Comparison of ENCODE assay signal across 1 cellular context in the genomic region with DNA sequence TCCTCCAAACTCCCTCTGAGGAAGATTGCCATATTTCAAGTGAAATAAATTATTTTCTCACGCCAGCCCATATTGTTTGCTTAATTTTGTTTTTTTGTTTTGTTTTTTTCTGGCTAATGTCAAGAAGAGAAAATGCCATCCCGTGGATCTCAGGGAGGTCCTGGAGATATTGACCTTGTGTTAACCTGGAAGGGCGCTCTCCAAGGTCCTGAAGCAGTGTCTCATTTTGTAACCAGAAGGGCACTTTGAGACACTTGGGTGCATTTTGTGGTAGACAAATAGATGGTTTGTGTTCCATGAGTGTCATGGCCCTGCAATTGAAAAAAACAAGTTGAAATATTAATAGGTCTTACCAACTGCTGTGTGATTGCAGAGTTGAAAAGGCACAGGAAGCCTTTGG.
TF ChIP-seq lines count a peak whose summit lies in the region.

No MANE protein-coding gene starts in this region.

TF ChIP-seq in HepG2, 621 proteins besides CTCF, POLR2A, EP300 and RAD21 (continued from another document and continues in another):
- TF ChIP-seq POGK (CRISPR knock-in tag; conservative IDR thresholded peaks at IDR 0.05) (no peak), MYC (CRISPR knock-in tag; IDR thresholded peaks at IDR 0.05; ENCODE audit: borderline replicate concordance) (no peak), SMAD3 (CRISPR knock-in tag; IDR thresholded peaks at IDR 0.05) (0 out of 2 replicates have a peak, but pooled peaks have one; percentile 30), THAP11 (CRISPR knock-in tag; IDR thresholded peaks at IDR 0.05) (0 out of 2 replicates have a peak, but pooled peaks have one; percentile 19), PRPF4 (IDR thresholded peaks at IDR 0.05; ENCODE audit: low read depth, low read length, poor library complexity, severe bottlenecking) (no peak), JDP2 (CRISPR knock-in tag; IDR thresholded peaks at IDR 0.05; ENCODE audit: borderline replicate concordance) (no peak; the same call in 1 of the 2 replicates), ZNF597 (CRISPR knock-in tag; IDR thresholded peaks at IDR 0.05) (no peak), IKZF4 (CRISPR knock-in tag; IDR thresholded peaks at IDR 0.05; ENCODE audit: borderline replicate concordance, low read depth, not compliant biosample characterization) (no peak), PHF5A (CRISPR knock-in tag; IDR thresholded peaks at IDR 0.05; ENCODE audit: low read depth, unreplicated experiment) (no peak), SKI (IDR thresholded peaks at IDR 0.05; ENCODE audit: partially characterized antibody) (no peak), ZNF331 (CRISPR knock-in tag; IDR thresholded peaks at IDR 0.05) (0 out of 2 replicates have a peak, but pooled peaks have one; percentile 39), FIP1L1 (IDR thresholded peaks at IDR 0.05; ENCODE audit: borderline replicate concordance, insufficient read depth, low read depth, low read length) (no peak), PHF8 (CRISPR knock-in tag; IDR thresholded peaks at IDR 0.05) (no peak), NFKB2 (CRISPR knock-in tag; IDR thresholded peaks at IDR 0.05; ENCODE audit: borderline replicate concordance) (no peak), ZNF207 (IDR thresholded peaks at IDR 0.05; ENCODE audit: borderline replicate concordance) (no peak), ZNF776 (CRISPR knock-in tag; IDR thresholded peaks at IDR 0.05) (no peak), ZNF788 (CRISPR knock-in tag; IDR thresholded peaks at IDR 0.05; ENCODE audit: borderline replicate concordance) (no peak), ZNF761 (CRISPR knock-in tag; conservative IDR thresholded peaks at IDR 0.05) (no peak), ZNF75D (CRISPR knock-in tag; IDR thresholded peaks at IDR 0.05; ENCODE audit: borderline replicate concordance) (no peak), MAFK (conservative IDR thresholded peaks at IDR 0.05 in 1 of 2, IDR thresholded peaks at IDR 0.05 in 1 of 2; ENCODE audit: low read length in 2 of 2) (no peak), EED (CRISPR knock-in tag; IDR thresholded peaks at IDR 0.05) (no peak), ZNF747 (CRISPR knock-in tag; IDR thresholded peaks at IDR 0.05; ENCODE audit: borderline replicate concordance) (no peak), HNF1A (IDR thresholded peaks at IDR 0.05; ENCODE audit: low read depth) (no peak), HNF1A (CRISPR knock-in tag; IDR thresholded peaks at IDR 0.05; ENCODE audit: borderline replicate concordance) (no peak), DNMT1 (CRISPR knock-in tag; IDR thresholded peaks at IDR 0.05) (no peak), NONO (IDR thresholded peaks at IDR 0.05) (no peak), NONO (CRISPR knock-in tag; conservative IDR thresholded peaks at IDR 0.05) (no peak), WIZ (CRISPR knock-in tag; IDR thresholded peaks at IDR 0.05) (peak; percentile 92; the same call in 1 of the 2 replicates), ARNTL (CRISPR knock-in tag; IDR thresholded peaks at IDR 0.05) (0 out of 2 replicates have a peak, but pooled peaks have one; percentile 25), NFRKB (IDR thresholded peaks at IDR 0.05) (no peak), SP140L (CRISPR knock-in tag; IDR thresholded peaks at IDR 0.05; ENCODE audit: borderline replicate concordance) (no peak; the same call in 1 of the 2 replicates), MEIS1 (CRISPR knock-in tag; IDR thresholded peaks at IDR 0.05; ENCODE audit: borderline replicate concordance) (no peak), ZNF20 (CRISPR knock-in tag; IDR thresholded peaks at IDR 0.05) (no peak), ZNF263 (CRISPR knock-in tag; IDR thresholded peaks at IDR 0.05) (no peak), NRL (CRISPR knock-in tag; IDR thresholded peaks at IDR 0.05; ENCODE audit: borderline replicate concordance) (no peak), THRA (CRISPR knock-in tag; IDR thresholded peaks at IDR 0.05; ENCODE audit: borderline replicate concordance) (peak; percentile 47; the same call in 1 of the 2 replicates), PRMT3 (CRISPR knock-in tag; IDR thresholded peaks at IDR 0.05; ENCODE audit: borderline replicate concordance, low read depth) (no peak), KMT2B (CRISPR knock-in tag; IDR thresholded peaks at IDR 0.05) (0 out of 2 replicates have a peak, but pooled peaks have one; percentile 24), SAP130 (CRISPR knock-in tag; IDR thresholded peaks at IDR 0.05; ENCODE audit: low read depth) (peak; percentile 24; the same call in 1 of the 2 replicates), ZBTB7A (CRISPR knock-in tag; IDR thresholded peaks at IDR 0.05) (no peak), MIER2 (CRISPR knock-in tag; IDR thresholded peaks at IDR 0.05) (peak; percentile 97), ZNF317 (CRISPR knock-in tag; IDR thresholded peaks at IDR 0.05) (no peak; the same call in 1 of the 2 replicates), FLYWCH1 (CRISPR knock-in tag; IDR thresholded peaks at IDR 0.05) (no peak), ZNF644 (CRISPR knock-in tag; IDR thresholded peaks at IDR 0.05; ENCODE audit: low read depth) (no peak), EHMT2 (IDR thresholded peaks at IDR 0.05; ENCODE audit: borderline replicate concordance, low read depth, low read length) (peak; percentile 95), RARA (CRISPR knock-in tag; IDR thresholded peaks at IDR 0.05) (peak; percentile 67), HCFC1 (IDR thresholded peaks at IDR 0.05; ENCODE audit: low read depth, low read length) (no peak)
- TF ChIP-seq, protein P1, sequence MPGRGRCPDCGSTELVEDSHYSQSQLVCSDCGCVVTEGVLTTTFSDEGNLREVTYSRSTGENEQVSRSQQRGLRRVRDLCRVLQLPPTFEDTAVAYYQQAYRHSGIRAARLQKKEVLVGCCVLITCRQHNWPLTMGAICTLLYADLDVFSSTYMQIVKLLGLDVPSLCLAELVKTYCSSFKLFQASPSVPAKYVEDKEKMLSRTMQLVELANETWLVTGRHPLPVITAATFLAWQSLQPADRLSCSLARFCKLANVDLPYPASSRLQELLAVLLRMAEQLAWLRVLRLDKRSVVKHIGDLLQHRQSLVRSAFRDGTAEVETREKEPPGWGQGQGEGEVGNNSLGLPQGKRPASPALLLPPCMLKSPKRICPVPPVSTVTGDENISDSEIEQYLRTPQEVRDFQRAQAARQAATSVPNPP (CRISPR knock-in tag; IDR thresholded peaks at IDR 0.05) = no peak
- TF ChIP-seq, protein P2, sequence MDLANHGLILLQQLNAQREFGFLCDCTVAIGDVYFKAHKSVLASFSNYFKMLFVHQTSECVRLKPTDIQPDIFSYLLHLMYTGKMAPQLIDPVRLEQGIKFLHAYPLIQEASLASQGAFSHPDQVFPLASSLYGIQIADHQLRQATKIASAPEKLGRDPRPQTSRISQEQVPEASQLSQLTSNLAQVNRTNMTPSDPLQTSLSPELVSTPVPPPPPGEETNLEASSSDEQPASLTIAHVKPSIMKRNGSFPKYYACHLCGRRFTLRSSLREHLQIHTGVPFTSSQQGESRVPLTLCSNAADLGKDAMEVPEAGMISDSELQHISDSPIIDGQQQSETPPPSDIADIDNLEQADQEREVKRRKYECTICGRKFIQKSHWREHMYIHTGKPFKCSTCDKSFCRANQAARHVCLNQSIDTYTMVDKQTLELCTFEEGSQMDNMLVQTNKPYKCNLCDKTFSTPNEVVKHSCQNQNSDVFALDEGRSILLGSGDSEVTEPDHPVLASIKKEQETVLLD (CRISPR knock-in tag; IDR thresholded peaks at IDR 0.05; ENCODE audit: low read depth) = no peak
- TF ChIP-seq, protein P3, sequence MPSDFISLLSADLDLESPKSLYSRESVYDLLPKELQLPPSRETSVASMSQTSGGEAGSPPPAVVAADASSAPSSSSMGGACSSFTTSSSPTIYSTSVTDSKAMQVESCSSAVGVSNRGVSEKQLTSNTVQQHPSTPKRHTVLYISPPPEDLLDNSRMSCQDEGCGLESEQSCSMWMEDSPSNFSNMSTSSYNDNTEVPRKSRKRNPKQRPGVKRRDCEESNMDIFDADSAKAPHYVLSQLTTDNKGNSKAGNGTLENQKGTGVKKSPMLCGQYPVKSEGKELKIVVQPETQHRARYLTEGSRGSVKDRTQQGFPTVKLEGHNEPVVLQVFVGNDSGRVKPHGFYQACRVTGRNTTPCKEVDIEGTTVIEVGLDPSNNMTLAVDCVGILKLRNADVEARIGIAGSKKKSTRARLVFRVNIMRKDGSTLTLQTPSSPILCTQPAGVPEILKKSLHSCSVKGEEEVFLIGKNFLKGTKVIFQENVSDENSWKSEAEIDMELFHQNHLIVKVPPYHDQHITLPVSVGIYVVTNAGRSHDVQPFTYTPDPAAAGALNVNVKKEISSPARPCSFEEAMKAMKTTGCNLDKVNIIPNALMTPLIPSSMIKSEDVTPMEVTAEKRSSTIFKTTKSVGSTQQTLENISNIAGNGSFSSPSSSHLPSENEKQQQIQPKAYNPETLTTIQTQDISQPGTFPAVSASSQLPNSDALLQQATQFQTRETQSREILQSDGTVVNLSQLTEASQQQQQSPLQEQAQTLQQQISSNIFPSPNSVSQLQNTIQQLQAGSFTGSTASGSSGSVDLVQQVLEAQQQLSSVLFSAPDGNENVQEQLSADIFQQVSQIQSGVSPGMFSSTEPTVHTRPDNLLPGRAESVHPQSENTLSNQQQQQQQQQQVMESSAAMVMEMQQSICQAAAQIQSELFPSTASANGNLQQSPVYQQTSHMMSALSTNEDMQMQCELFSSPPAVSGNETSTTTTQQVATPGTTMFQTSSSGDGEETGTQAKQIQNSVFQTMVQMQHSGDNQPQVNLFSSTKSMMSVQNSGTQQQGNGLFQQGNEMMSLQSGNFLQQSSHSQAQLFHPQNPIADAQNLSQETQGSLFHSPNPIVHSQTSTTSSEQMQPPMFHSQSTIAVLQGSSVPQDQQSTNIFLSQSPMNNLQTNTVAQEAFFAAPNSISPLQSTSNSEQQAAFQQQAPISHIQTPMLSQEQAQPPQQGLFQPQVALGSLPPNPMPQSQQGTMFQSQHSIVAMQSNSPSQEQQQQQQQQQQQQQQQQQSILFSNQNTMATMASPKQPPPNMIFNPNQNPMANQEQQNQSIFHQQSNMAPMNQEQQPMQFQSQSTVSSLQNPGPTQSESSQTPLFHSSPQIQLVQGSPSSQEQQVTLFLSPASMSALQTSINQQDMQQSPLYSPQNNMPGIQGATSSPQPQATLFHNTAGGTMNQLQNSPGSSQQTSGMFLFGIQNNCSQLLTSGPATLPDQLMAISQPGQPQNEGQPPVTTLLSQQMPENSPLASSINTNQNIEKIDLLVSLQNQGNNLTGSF (CRISPR knock-in tag; IDR thresholded peaks at IDR 0.05) = no peak
- TF ChIP-seq, protein P4, sequence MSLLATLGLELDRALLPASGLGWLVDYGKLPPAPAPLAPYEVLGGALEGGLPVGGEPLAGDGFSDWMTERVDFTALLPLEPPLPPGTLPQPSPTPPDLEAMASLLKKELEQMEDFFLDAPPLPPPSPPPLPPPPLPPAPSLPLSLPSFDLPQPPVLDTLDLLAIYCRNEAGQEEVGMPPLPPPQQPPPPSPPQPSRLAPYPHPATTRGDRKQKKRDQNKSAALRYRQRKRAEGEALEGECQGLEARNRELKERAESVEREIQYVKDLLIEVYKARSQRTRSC (CRISPR knock-in tag; IDR thresholded peaks at IDR 0.05; ENCODE audit: low read depth) = no peak
